ENCODE assay signal across 17 cellular contexts in genomic region chr13:31543190-31543589, GRCh38.
"Had no signal": no experiment of that assay in that cellular context is flagged by ENCODE, and none has a peak within 500 bp of the region (broad histone marks: within the 10 kb centered on the region; RNA-seq: fewer than 3 reads in every experiment).

No MANE protein-coding gene starts in this region.

- H3K36me3 ChIP-seq: esophagus muscularis mucosa, gastroesophageal sphincter, heart right ventricle, left lung, lower lobe of right lung had no signal

- H3K9me3 ChIP-seq: esophagus muscularis mucosa, gastroesophageal sphincter, left lung, lower lobe of right lung had no signal

- H3K4me3 ChIP-seq: coronary artery, dorsolateral prefrontal cortex, esophagus muscularis mucosa, gastroesophageal sphincter, heart right ventricle, left lung, lower lobe of right lung had no signal

- H3K36me3 Mint-ChIP-seq: mesothelial cell of epicardium had no signal

- DNase-seq: dermis blood vessel endothelial cell; dorsolateral prefrontal cortex; effector CD4-positive, alpha-beta T cell; effector memory CD4-positive, alpha-beta T cell; foreskin keratinocyte; head of caudate nucleus; heart right ventricle; hippocampal formation; left cardiac atrium; left lung; left ventricle myocardium superior; lower lobe of right lung; mesenchymal stem cell had no signal

- H3K4me3 Mint-ChIP-seq: mesothelial cell of epicardium had no signal

- H3K27ac Mint-ChIP-seq: mesothelial cell of epicardium had no signal

- H3K4me1 ChIP-seq: esophagus muscularis mucosa, foreskin keratinocyte, gastroesophageal sphincter, left lung, lower lobe of right lung had no signal

- H3K27me3 ChIP-seq: esophagus muscularis mucosa, foreskin keratinocyte, gastroesophageal sphincter, heart right ventricle had no signal
